2 cellular contexts compared by ENCODE assay signal in genomic region chr4:110712486-110712885, GRCh38.
TF ChIP-seq lines count a peak whose summit lies in the region.

No MANE protein-coding gene starts in this region.

TF ChIP-seq in HepG2, 621 proteins besides CTCF, POLR2A, EP300 and RAD21 (continued from another document):
- no peak for TF ChIP-seq SATB2 (CRISPR knock-in tag; IDR thresholded peaks at IDR 0.05)
- no peak for TF ChIP-seq ZNF143 (CRISPR knock-in tag; IDR thresholded peaks at IDR 0.05)
- no peak for TF ChIP-seq ZBTB39 (CRISPR knock-in tag; IDR thresholded peaks at IDR 0.05)
- TF ChIP-seq MAFK (conservative IDR thresholded peaks at IDR 0.05 in 1 of 2, IDR thresholded peaks at IDR 0.05 in 1 of 2; ENCODE audit: low read length in 2 of 2) = peak; percentile 58 to 76; a peak in 3 of 4 replicates
- no peak for TF ChIP-seq HNF4G (IDR thresholded peaks at IDR 0.05; ENCODE audit: borderline replicate concordance, low read depth, low read length)
- TF ChIP-seq HNF4G (CRISPR knock-in tag; IDR thresholded peaks at IDR 0.05; ENCODE audit: borderline replicate concordance, low read depth) = no peak
- TF ChIP-seq ZSCAN29 (CRISPR knock-in tag; conservative IDR thresholded peaks at IDR 0.05) = no peak
- peak; percentile 65 for TF ChIP-seq MAFF (IDR thresholded peaks at IDR 0.05; ENCODE audit: low read depth, low read length)
- no peak for TF ChIP-seq ZNF264 (CRISPR knock-in tag; IDR thresholded peaks at IDR 0.05)
- TF ChIP-seq ZNF710 (CRISPR knock-in tag; IDR thresholded peaks at IDR 0.05; ENCODE audit: borderline replicate concordance) = no peak
- no peak for TF ChIP-seq RXRB (CRISPR knock-in tag; IDR thresholded peaks at IDR 0.05; ENCODE audit: borderline replicate concordance)
- no peak for TF ChIP-seq ZNF280B (CRISPR knock-in tag; IDR thresholded peaks at IDR 0.05; ENCODE audit: borderline replicate concordance)

TF ChIP-seq in K562, 482 proteins besides CTCF, POLR2A, EP300 and RAD21 (continued from another document):
- TF ChIP-seq ZNF121 (CRISPR knock-in tag; conservative IDR thresholded peaks at IDR 0.05) (no peak), MTA3 (IDR thresholded peaks at IDR 0.05; ENCODE audit: borderline replicate concordance) (no peak), ZNF316 (IDR thresholded peaks at IDR 0.05) (peak; percentile 15; the same call in 1 of the 2 replicates)
